ENCODE assay signal across 32 cellular contexts in the genomic region with DNA sequence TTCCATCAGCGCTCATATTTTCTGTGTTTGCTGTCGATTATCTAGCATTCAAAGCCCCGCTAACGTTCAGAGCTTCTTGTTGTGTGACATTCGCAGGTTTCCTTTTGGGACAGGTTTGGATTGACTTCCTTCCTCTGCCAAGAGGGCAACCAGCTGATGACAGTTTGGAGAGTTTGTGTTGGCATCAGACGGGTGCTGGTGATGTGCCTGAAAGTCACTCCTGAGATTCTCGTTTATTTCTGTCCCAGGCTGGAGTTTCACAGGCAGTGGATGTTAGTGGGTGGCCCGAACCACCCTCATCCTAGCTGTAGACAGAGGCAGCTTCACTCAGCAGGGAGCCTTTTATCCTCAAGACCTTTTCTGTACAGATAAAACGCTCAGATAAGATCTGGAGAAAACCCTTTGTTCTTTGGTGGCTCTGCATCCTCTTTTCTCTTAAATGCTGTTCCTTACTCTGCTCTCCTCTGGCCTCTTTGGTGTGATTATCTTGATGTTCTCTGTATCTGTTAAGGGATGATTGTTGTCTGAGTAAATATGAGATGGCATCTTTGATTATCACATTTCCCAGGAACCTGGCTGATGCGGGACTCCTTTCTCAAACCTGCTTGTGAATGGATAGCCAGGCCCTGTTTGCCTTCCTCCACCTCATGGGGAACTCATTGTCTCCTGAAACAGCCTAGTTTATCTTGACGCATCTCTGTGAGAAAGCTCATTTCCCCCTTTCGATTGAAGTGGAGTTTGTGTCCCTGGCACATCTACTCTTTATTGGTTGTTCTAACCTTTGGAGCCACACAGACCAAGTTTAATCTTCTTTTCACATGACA. TPM values are rescaled to one million over a fixed set of nuclear protein-coding genes. Genes with fewer than 3 reads are reported as not detected.
DNase-seq lines count a peak whose midpoint lies in the region; ATAC-seq and TF ChIP-seq lines count a peak whose summit lies in the region.
"Had no signal": no experiment of that assay in that cellular context is flagged by ENCODE, and none has a peak within 500 bp of the region (broad histone marks: within the 10 kb centered on the region; RNA-seq: fewer than 3 reads in every experiment).

No MANE protein-coding gene starts in this region.

- no peak overlapping the region for H3K27ac ChIP-seq in right atrium auricular region
- peak overlapping the region; percentile 39 for H3K27ac ChIP-seq in left ventricle myocardium inferior (replicated peaks)
- H3K27ac ChIP-seq: colonic mucosa, GM23248, SJCRH30, uterus had no signal

- H3K27me3 Mint-ChIP-seq in type B pancreatic cell = no peaks in the 10 kb centered on the region

- no peak overlapping the region for H3K4me3 ChIP-seq in right atrium auricular region
- H3K4me3 ChIP-seq in left ventricle myocardium inferior = no peak overlapping the region
- H3K4me3 ChIP-seq: colonic mucosa, GM23248, lung, SJCRH30, smooth muscle cell, testis, uterus had no signal

- H3K9me3 ChIP-seq in right atrium auricular region = no peaks in the 10 kb centered on the region
- H3K9me3 ChIP-seq in left ventricle myocardium inferior (replicated peaks) = no peaks in the 10 kb centered on the region
- H3K9me3 ChIP-seq: colonic mucosa, SJCRH30, testis, uterus had no signal

- peaks cover 14% of the 10 kb centered on the region for H3K4me1 Mint-ChIP-seq in type B pancreatic cell (ENCODE audit: unreplicated experiment)
- H3K4me1 Mint-ChIP-seq: CD4-positive, alpha-beta memory T cell had no signal

- no peak overlapping the region for H3K27ac Mint-ChIP-seq in type B pancreatic cell
- H3K27ac Mint-ChIP-seq: activated naive CD8-positive, alpha-beta T cell; CD4-positive, alpha-beta memory T cell; HFFc6; stimulated activated naive CD8-positive, alpha-beta T cell treated with anti-CD3 and anti-CD28 coated beads, Interleukin-15, Interleukin-2, amounts not matched to agents 100 ng/mL and 50 ng/mL, for 24 hours had no signal

- no peak overlapping the region for H3K4me3 Mint-ChIP-seq in type B pancreatic cell
- H3K4me3 Mint-ChIP-seq: activated naive CD8-positive, alpha-beta T cell; CD4-positive, alpha-beta memory T cell; HFFc6; nephron; stimulated activated naive CD8-positive, alpha-beta T cell treated with anti-CD3 and anti-CD28 coated beads, Interleukin-15, Interleukin-2, amounts not matched to agents 100 ng/mL and 50 ng/mL, for 24 hours had no signal

- H3K27me3 ChIP-seq in right atrium auricular region = no peaks in the 10 kb centered on the region
- H3K27me3 ChIP-seq in left ventricle myocardium inferior (ENCODE audit: low read depth) = no peaks in the 10 kb centered on the region
- H3K27me3 ChIP-seq: colonic mucosa, SJCRH30, testis, uterus had no signal

- TF ChIP-seq CTCF in right atrium auricular region (IDR thresholded peaks at IDR 0.05) = no peak
- TF ChIP-seq CTCF in left ventricle myocardium inferior (IDR thresholded peaks at IDR 0.05; ENCODE audit: borderline replicate concordance) = no peak
- TF ChIP-seq CTCF in type B pancreatic cell (conservative IDR thresholded peaks at IDR 0.05) = no peak

- peak; percentile 55 for DNase-seq in Right ventricle myocardium superior
- DNase-seq in right atrium auricular region (ENCODE audit: low spot score) = no peak
- DNase-seq in NCI-H146 treated with DMSO at 0.1 percent for 48 hours (lab: John Stamatoyannopoulos, UW; ENCODE audit: unreplicated experiment) = peak; percentile 43
- DNase-seq in left ventricle myocardium inferior = peak; percentile 42
- peak; percentile 50 for DNase-seq in type B pancreatic cell (ENCODE audit: extremely low spot score, unreplicated experiment)
- no peak for DNase-seq in C1 segment of cervical spinal cord (lab: John Stamatoyannopoulos, UW)
- no peak for DNase-seq in cerebellar nuclear complex (lab: John Stamatoyannopoulos, UW)
- DNase-seq in DMS114 treated with DMSO at 0.1 percent for 48 hours (lab: John Stamatoyannopoulos, UW; ENCODE audit: unreplicated experiment) = no peak
- DNase-seq: activated CD4-positive, alpha-beta T cell treated with anti-CD3 and anti-CD28 coated beads for 48 hours; AML-193; anterior cingulate cortex; CD4-positive, alpha-beta memory T cell; colonic mucosa; effector CD8-positive, alpha-beta T cell; EL; GM23248; HFFc6; Kasumi-1; MV-4-11; NCI-H1436 treated with DMSO at 0.1 percent for 48 hours; NCI-H2107; NCI-H446; NCI-H82; SJCRH30; T-helper 9 cell; testis; uterus had no signal

- intact Hi-C loops in Right ventricle myocardium superior (cut with DNase I) = no loop called here
- intact Hi-C loops in left ventricle myocardium inferior (cut with micrococcal nuclease) = no loop called here

- ATAC-seq in Right ventricle myocardium superior (ENCODE audit: poor library complexity) = peak; percentile 90

- H3K36me3 Mint-ChIP-seq in type B pancreatic cell = peaks cover 6% of the 10 kb centered on the region
- H3K36me3 Mint-ChIP-seq: activated naive CD8-positive, alpha-beta T cell; CD4-positive, alpha-beta memory T cell had no signal

- H3K36me3 ChIP-seq in right atrium auricular region = no peaks in the 10 kb centered on the region
- no peaks in the 10 kb centered on the region for H3K36me3 ChIP-seq in left ventricle myocardium inferior
- H3K36me3 ChIP-seq: colonic mucosa, SJCRH30, uterus had no signal

- peaks cover 9% of the 10 kb centered on the region for H3K9me3 Mint-ChIP-seq in type B pancreatic cell
- H3K9me3 Mint-ChIP-seq: HFFc6; nephron; stimulated activated naive CD8-positive, alpha-beta T cell treated with anti-CD3 and anti-CD28 coated beads, Interleukin-15, Interleukin-2, amounts not matched to agents 100 ng/mL and 50 ng/mL, for 24 hours had no signal

- H3K4me1 ChIP-seq in right atrium auricular region (peaks cover 0 to 9% of the 10 kb centered on the region in 2 donors), left ventricle myocardium inferior (peaks cover 24% of the 10 kb centered on the region)
- H3K4me1 ChIP-seq: colonic mucosa, uterus had no signal

RNA-seq across cellular contexts. Expression of a gene that starts 35.9 kb away (rescaled TPM):
- total RNA-seq in Right ventricle myocardium superior = 11.2 TPM
- 10 to 100 TPM; 16.4 to 29.8 TPM for total RNA-seq in right atrium auricular region
- 31.9 TPM for total RNA-seq in left ventricle myocardium inferior
- 11.8 and 16.9 TPM in 2 replicates for total RNA-seq in type B pancreatic cell (ENCODE audit: low replicate concordance)
- total RNA-seq: CD4-positive, alpha-beta memory T cell had no signal

Comparison
In these comparisons a context has a peak if more than half of its experiments do, and no peak if none do; other contexts are left out.
1. DNase-seq: peak in Right ventricle myocardium superior (single experiment), NCI-H146 treated with DMSO at 0.1 percent for 48 hours (single experiment), left ventricle myocardium inferior (single experiment) and type B pancreatic cell (single experiment); none in right atrium auricular region (single experiment), C1 segment of cervical spinal cord (0 of 14), cerebellar nuclear complex (0 of 2) and DMS114 treated with DMSO at 0.1 percent for 48 hours (single experiment).